33 cellular contexts compared by ENCODE assay signal in the genomic region with DNA sequence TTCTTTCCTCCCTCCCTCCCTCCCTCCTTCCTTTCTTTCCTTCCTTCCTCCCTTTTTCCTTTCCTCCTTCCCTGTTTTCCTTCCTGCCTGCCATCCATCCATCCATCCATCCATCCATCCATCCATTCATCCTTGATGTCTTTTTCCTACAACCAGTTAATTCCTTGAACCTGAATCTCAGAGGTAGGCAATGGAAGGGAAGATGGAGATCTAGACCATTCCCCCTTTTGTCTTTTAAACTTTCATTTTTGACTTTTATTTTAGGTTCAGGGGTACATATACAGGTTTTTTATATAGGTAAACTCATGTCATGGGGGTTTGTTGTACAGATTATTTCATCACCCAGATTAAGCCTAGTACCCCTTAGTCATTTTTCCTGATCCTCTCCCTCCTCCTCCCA.
"Had no signal": no experiment of that assay in that cellular context is flagged by ENCODE, and none has a peak within 500 bp of the region (broad histone marks: within the 10 kb centered on the region; RNA-seq: fewer than 3 reads in every experiment).

No MANE protein-coding gene starts in this region.

- H3K4me3 ChIP-seq: MG63 had no signal

- H3K27me3 ChIP-seq: MG63 had no signal

- DNase-seq: Karpas-422, Kasumi-1, MG63, MM.1S, MV-4-11, NCI-H1048, NCI-H1092, NCI-H1092 treated with DMSO at 0.1 percent for 48 hours, NCI-H1105, NCI-H1105 treated with DMSO at 0.1 percent for 48 hours, NCI-H1417 treated with DMSO at 0.1 percent for 48 hours, NCI-H1436, NCI-H1436 treated with DMSO at 0.1 percent for 48 hours, NCI-H146, NCI-H1694, NCI-H1694 treated with DMSO at 0.1 percent for 48 hours, NCI-H187, NCI-H187 treated with DMSO at 0.1 percent for 48 hours, NCI-H1930, NCI-H2081, NCI-H2081 treated with DMSO at 0.1 percent for 48 hours, NCI-H2107, NCI-H2171, NCI-H2171 treated with DMSO at 0.1 percent for 48 hours, NCI-H2227 treated with DMSO at 0.1 percent for 48 hours, NCI-H226, NCI-H345, NCI-H446, NCI-H446 treated with DMSO at 0.1 percent for 48 hours, NCI-H510A, NCI-H510A treated with DMSO at 0.1 percent for 48 hours, NCI-H524, NCI-H524 treated with DMSO at 0.1 percent for 48 hours had no signal

- H3K36me3 ChIP-seq: MG63 had no signal

- H3K9me3 ChIP-seq: MG63 had no signal
